ENCODE assay signal across 9 cellular contexts in the genomic region with DNA sequence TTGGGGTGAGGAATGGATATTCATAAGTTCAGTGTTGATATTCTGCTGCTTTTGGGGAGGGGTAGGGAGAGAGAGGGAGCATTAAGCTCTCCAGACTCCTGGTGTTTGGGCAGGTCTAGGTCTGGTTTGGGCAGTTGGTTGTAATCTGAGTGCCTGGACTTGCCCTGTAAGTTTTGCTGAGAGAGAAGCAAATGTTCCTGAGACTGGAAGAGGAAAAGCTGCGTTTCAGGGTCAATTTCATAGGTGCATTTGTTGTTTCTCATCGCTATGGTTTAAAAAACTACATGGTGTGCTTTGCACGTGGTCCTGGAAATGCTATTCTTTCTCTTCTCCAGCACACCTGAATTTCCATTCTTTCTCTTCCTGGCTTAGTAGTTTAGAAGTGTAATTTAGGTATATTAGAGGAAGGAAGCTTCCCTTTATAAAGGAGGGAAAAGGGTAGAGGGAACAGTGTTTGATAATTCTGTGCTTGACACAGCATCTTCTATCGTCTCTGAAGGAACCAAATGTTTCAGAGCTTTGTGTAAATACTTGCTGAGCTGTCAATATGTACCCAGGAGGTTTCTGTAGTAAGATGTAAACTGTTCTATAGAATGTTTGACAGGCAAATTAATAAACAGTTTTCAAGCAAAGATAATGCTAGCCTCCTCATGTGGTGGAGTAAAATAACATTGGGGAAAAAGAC. TPM values are rescaled to one million over a fixed set of nuclear protein-coding genes. Genes with fewer than 3 reads are reported as not detected.
DNase-seq lines count a peak whose midpoint lies in the region; ATAC-seq, FAIRE-seq and TF ChIP-seq lines count a peak whose summit lies in the region.
"Had no signal": no experiment of that assay in that cellular context is flagged by ENCODE, and none has a peak within 500 bp of the region (broad histone marks: within the 10 kb centered on the region; RNA-seq: fewer than 3 reads in every experiment).

No MANE protein-coding gene starts in this region.

- H3K36me3 Mint-ChIP-seq in MCF 10A (ENCODE audit: insufficient read depth, unreplicated experiment) = no peaks in the 10 kb centered on the region
- H3K36me3 Mint-ChIP-seq in glutamatergic neuron (ENCODE audit: unreplicated experiment) = no peaks in the 10 kb centered on the region

- H3K4me1 Mint-ChIP-seq in MCF 10A (ENCODE audit: insufficient read depth, unreplicated experiment) (peaks cover 22% of the 10 kb centered on the region), glutamatergic neuron (ENCODE audit: low read depth, unreplicated experiment) (peaks cover 23% of the 10 kb centered on the region)

- TF ChIP-seq POLR2A in breast epithelium (IDR thresholded peaks at IDR 0.05) = no peak
- no peak for TF ChIP-seq POLR2A in K562 (conservative IDR thresholded peaks at IDR 0.05)
- no peak for TF ChIP-seq POLR2A in vagina (IDR thresholded peaks at IDR 0.05)

- no peak overlapping the region for H2AFZ ChIP-seq in K562 (ENCODE audit: low read depth, low read length)

- no peaks in the 10 kb centered on the region for H3K27me3 ChIP-seq in breast epithelium
- H3K27me3 ChIP-seq in K562 (ENCODE audit: control insufficient read depth in 2 of 2, insufficient read depth in 2 of 2, low read length in 2 of 2) = no peaks in the 10 kb centered on the region
- no peaks in the 10 kb centered on the region for H3K27me3 ChIP-seq in muscle layer of duodenum (ENCODE audit: low read depth, low read length)
- no peaks in the 10 kb centered on the region for H3K27me3 ChIP-seq in vagina
- H3K27me3 ChIP-seq in right atrium auricular region = no peaks in the 10 kb centered on the region

- H3K9me3 ChIP-seq in breast epithelium = no peaks in the 10 kb centered on the region
- H3K9me3 ChIP-seq in K562 (replicated peaks; ENCODE audit: control insufficient read depth, insufficient read depth, low read depth, low read length) = no peaks in the 10 kb centered on the region
- H3K9me3 ChIP-seq in muscle layer of duodenum (ENCODE audit: control insufficient read depth in 1 of 2, low read length in 2 of 2) = no peaks in the 10 kb centered on the region
- H3K9me3 ChIP-seq in vagina = no peaks in the 10 kb centered on the region
- no peaks in the 10 kb centered on the region for H3K9me3 ChIP-seq in right atrium auricular region

- peak overlapping the region; percentile 83 to 88; a peak in 3 of 4 replicates for H3K9ac ChIP-seq in K562 (ENCODE audit: insufficient read depth in 1 of 2, low read depth in 2 of 2, low read length in 2 of 2)

- TF ChIP-seq EP300 in K562 (IDR thresholded peaks at IDR 0.05; ENCODE audit: low read length) = no peak

- no peak overlapping the region for H3K4me3 Mint-ChIP-seq in MCF 10A (ENCODE audit: unreplicated experiment)
- H3K4me3 Mint-ChIP-seq in glutamatergic neuron (ENCODE audit: unreplicated experiment) = no peak overlapping the region

- no peak for FAIRE-seq in K562 (lab: Jason Lieb, UNC)

- H3K36me3 ChIP-seq in breast epithelium (no peaks in the 10 kb centered on the region), K562 (ENCODE audit: control insufficient read depth, insufficient read depth, low read length) (peaks cover 82% of the 10 kb centered on the region), muscle layer of duodenum (ENCODE audit: control insufficient read depth in 1 of 2, insufficient read depth in 2 of 2, low read length in 2 of 2) (no peaks in the 10 kb centered on the region), vagina (no peaks in the 10 kb centered on the region), right atrium auricular region (no peaks in the 10 kb centered on the region)

- H3K4me1 ChIP-seq in breast epithelium (peaks cover 4 to 43% of the 10 kb centered on the region in 2 donors), K562 (replicated peaks in 1 of 2; ENCODE audit: control insufficient read depth in 2 of 2, insufficient read depth in 2 of 2, low read length in 2 of 2) (peaks cover 23 to 71% of the 10 kb centered on the region in 2 experiments), muscle layer of duodenum (ENCODE audit: control insufficient read depth in 1 of 2, insufficient read depth in 2 of 2, low read length in 2 of 2) (peaks cover 69 to 85% of the 10 kb centered on the region in 2 donors), vagina (peaks cover 93% of the 10 kb centered on the region), right atrium auricular region (peaks cover 0 to 90% of the 10 kb centered on the region in 2 donors)

- H3K9me3 Mint-ChIP-seq in MCF 10A (ENCODE audit: unreplicated experiment) = no peaks in the 10 kb centered on the region
- H3K9me3 Mint-ChIP-seq in glutamatergic neuron (ENCODE audit: unreplicated experiment) = peaks cover 2% of the 10 kb centered on the region

- 20% methylated on average over 4 of the region's 4 CpGs for WGBS in K562 (ENCODE audit: insufficient coverage, low coverage, missing lambda C conversion rate)

- CTCF ChIA-PET in MCF 10A (lab: Yijun Ruan, JAX) (interaction anchor here (0.6 to 2.9 kb wide), 11 partner anchors 9 to 201 kb away, joined by 3 to 9 read pairs (median 4); no protein-coding TSS in a partner anchor), K562 (lab: Yijun Ruan, JAX; ENCODE audit: low intra/inter-chr PET ratio) (no interaction called here)

- H4K20me1 ChIP-seq in K562 (replicated peaks; ENCODE audit: control insufficient read depth, insufficient read depth, low read length) = peaks cover 85% of the 10 kb centered on the region

- H3K27ac Mint-ChIP-seq in MCF 10A (ENCODE audit: low read depth, unreplicated experiment) (no peak overlapping the region), glutamatergic neuron (ENCODE audit: unreplicated experiment) (no peak overlapping the region)

- DNase-seq in breast epithelium (ENCODE audit: low spot score in 2 of 2) (no peak), MCF 10A (ENCODE audit: unreplicated experiment) (no peak), K562 (ENCODE audit: extremely low read depth in 1 of 4, low spot score in 3 of 4) (no peak), vagina (ENCODE audit: extremely low spot score in 2 of 2) (no peak), right atrium auricular region (ENCODE audit: low spot score) (no peak), glutamatergic neuron (no peak), SW 1271 (lab: John Stamatoyannopoulos, UW) (no peak)
- DNase-seq: NCI-H524 treated with DMSO at 0.1 percent for 48 hours had no signal

- intact Hi-C loops in breast epithelium (cut with DNase I; ENCODE audit: low total_unique reads) = no loop called here
- intact Hi-C loops in MCF 10A (cut with micrococcal nuclease) = no loop called here
- intact Hi-C loops in K562 (cut with micrococcal nuclease) = no loop called here
- intact Hi-C loops in vagina (cut with DNase I) = no loop called here

- H3K27ac ChIP-seq in breast epithelium (peak overlapping the region; percentile 34 to 99), K562 (ENCODE audit: extremely low read depth, low read depth, low read length) (peak overlapping the region; percentile 37), muscle layer of duodenum (ENCODE audit: low read length) (peak overlapping the region; percentile 2), vagina (peak overlapping the region; percentile 3), right atrium auricular region (peak overlapping the region in 1 of 2 donors; percentile 97)

- H3K27me3 Mint-ChIP-seq in MCF 10A (ENCODE audit: insufficient read depth, unreplicated experiment) (no peaks in the 10 kb centered on the region), glutamatergic neuron (ENCODE audit: unreplicated experiment) (no peaks in the 10 kb centered on the region)

- BruUV-seq in MCF 10A (replicated peaks; lab: Mats Ljungman, UMichigan) (no TSS peak), K562 (replicated peaks; lab: Mats Ljungman, UMichigan) (no TSS peak)

- peaks cover 15% of the 10 kb centered on the region for H3K9me1 ChIP-seq in K562 (ENCODE audit: control insufficient read depth, insufficient read depth, low read length)

- in situ Hi-C loops in K562 (cut with MboI) = no loop called here

- POLR2A ChIA-PET in MCF 10A (lab: Yijun Ruan, JAX) (interaction anchor here (1.1 to 7.7 kb wide), 10 partner anchors 12 to 163 kb away, joined by 3 to 63 read pairs (median 6); partner anchors contain the start of gene PIGV), K562 (lab: Yijun Ruan, JAX) (interaction anchor here (0.5 to 23.7 kb wide), 21 partner anchors 10 to 295 kb away, joined by 3 to 301 read pairs (median 4); partner anchors contain the start of gene PIGV)

- no peak for TF ChIP-seq CTCF in breast epithelium (IDR thresholded peaks at IDR 0.05)
- no peak for TF ChIP-seq CTCF in MCF 10A (IDR thresholded peaks at IDR 0.05; ENCODE audit: unreplicated experiment)
- no peak for TF ChIP-seq CTCF in K562 (IDR thresholded peaks at IDR 0.05 in 2 of 3, conservative IDR thresholded peaks at IDR 0.05 in 1 of 3; ENCODE audit: insufficient read depth in 2 of 3, low read depth in 1 of 3, low read length in 3 of 3)
- no peak for TF ChIP-seq CTCF in vagina (IDR thresholded peaks at IDR 0.05)
- TF ChIP-seq CTCF in right atrium auricular region (IDR thresholded peaks at IDR 0.05) = no peak
- no peak for TF ChIP-seq CTCF in glutamatergic neuron (IDR thresholded peaks at IDR 0.05; ENCODE audit: partially characterized antibody, unreplicated experiment)

- H3K4me3 ChIP-seq in breast epithelium (peak overlapping the region in 1 of 3 donors; percentile 7), K562 (no peak overlapping the region), muscle layer of duodenum (ENCODE audit: low read depth in 1 of 2, low read length in 2 of 2) (peak overlapping the region in 1 of 2 donors; percentile 3), vagina (no peak overlapping the region), right atrium auricular region (no peak overlapping the region)

- TF ChIP-seq RAD21 in K562 (CRISPR knock-in tag; conservative IDR thresholded peaks at IDR 0.05 in 1 of 2, IDR thresholded peaks at IDR 0.05 in 1 of 2) = no peak

- no peak for ATAC-seq in K562

- peaks cover 100% of the 10 kb centered on the region for H3K79me2 ChIP-seq in K562 (ENCODE audit: control insufficient read depth, insufficient read depth, low read length)

- H3K4me2 ChIP-seq in K562 (ENCODE audit: insufficient read depth, low read length) = peak overlapping the region; percentile 94

RNA-seq across cellular contexts. Expression of gene ARID1A, which starts 6.3 kb away (rescaled TPM):
- 10 to 100 TPM; 32.8 to 41.9 (median 35.4) TPM for total RNA-seq in breast epithelium
- total RNA-seq in MCF 10A (2022) = 54.2 and 56.9 TPM in 2 replicates
- 233 and 329 TPM in 2 replicates for total RNA-seq in K562 (2011; cell fraction: chromatin; rRNA removed; ENCODE audit: low replicate concordance)
- 114 and 132 TPM in 2 replicates for total RNA-seq in K562 (2011; cell fraction: nucleolus; rRNA removed)
- total RNA-seq in K562 (2011; cell fraction: nucleoplasm; rRNA removed) = 181 and 229 TPM in 2 replicates
- 22.1 and 28.9 TPM in 2 replicates for total RNA-seq in K562 (2014; rRNA removed)
- 23.9 and 24.6 TPM in 2 replicates for total RNA-seq in K562 (2014; rRNA removed; fragmentation: Illumina TruSeq; extraction: Trizol)
- total RNA-seq in K562 (2015; rRNA removed; fragmentation: Illumina TruSeq; extraction: Trizol) = 22.5 and 25.3 TPM in 2 replicates
- total RNA-seq in K562 (2021) = 74.6 and 88.3 TPM in 2 replicates
- polyA plus RNA-seq in K562 (2011; rRNA removed) = 12.9 and 27.1 TPM in 2 replicates
- polyA plus RNA-seq in K562 (2011; cell fraction: cytosol; rRNA removed) = 20.1 and 23.5 TPM in 2 replicates
- 59.8 and 83.5 TPM in 2 replicates for polyA plus RNA-seq in K562 (2011; cell fraction: nucleus; rRNA removed)
- polyA plus RNA-seq in K562 (2012) = 54.3 and 62.2 TPM in 2 replicates
- polyA plus RNA-seq in K562 (2014; fragmentation: Illumina TruSeq; extraction: Trizol) = 70.1 and 79.0 TPM in 2 replicates
- 10 to 100 TPM in 1 of 2 experiments, 1 to 10 TPM in 1; 8.3 to 20.2 TPM for polyA plus RNA-seq in K562 (2014; fragmentation: Nextera tagmentation; extraction: Ambion mirVana)
- polyA plus RNA-seq in K562 (2014; rRNA removed) = 38.6 and 38.7 TPM in 2 replicates
- 35.4 and 49.8 TPM in 2 replicates for polyA minus RNA-seq in K562 (2011; rRNA and poly(A)+ RNA removed)
- 61.6 and 92.0 TPM in 2 replicates for polyA minus RNA-seq in K562 (2011; cell fraction: cytosol; rRNA and poly(A)+ RNA removed)
- 27.9 and 38.8 TPM in 2 replicates for polyA minus RNA-seq in K562 (2011; cell fraction: nucleus; rRNA and poly(A)+ RNA removed)
- 91.6 TPM for total RNA-seq in vagina
- 10 to 100 TPM; 32.7 to 48.8 TPM for total RNA-seq in right atrium auricular region
- 187 TPM for total RNA-seq in glutamatergic neuron (ENCODE audit: unreplicated experiment)
